8 cellular contexts compared by ENCODE assay signal in genomic region chr1:62271932-62272728, GRCh38. TPM values are rescaled to one million over a fixed set of nuclear protein-coding genes. Genes with fewer than 3 reads are reported as not detected.
DNase-seq lines count a peak whose midpoint lies in the region; ATAC-seq and TF ChIP-seq lines count a peak whose summit lies in the region.

No MANE protein-coding gene starts in this region.

- peak; percentile 72 for DNase-seq in AG08395 (ENCODE audit: low spot score)
- peak; percentile 19 to 77 (median 52) for DNase-seq in T-cell
- peak; percentile 49 for DNase-seq in central memory CD4-positive, alpha-beta T cell
- no peak for DNase-seq in heart left ventricle
- no peak for DNase-seq in heart right ventricle

- no peak overlapping the region for H3K27ac ChIP-seq in heart left ventricle
- H3K27ac ChIP-seq in heart right ventricle, result no peak overlapping the region

- 70 to 78% (median 71%) methylated on average over 13 of the region's 13 CpGs for WGBS in heart left ventricle, 4 donors
- 68 to 74% methylated on average over 13 of the region's 13 CpGs for whole genome bisulfite sequencing in heart right ventricle, 2 donors

- TF ChIP-seq POLR2A in heart left ventricle (IDR thresholded peaks at IDR 0.05), result no peak

- H3K9me3 ChIP-seq in heart left ventricle (peaks cover 0 to 5% (median 0%) of the 10 kb centered on the region in 12 donors), heart right ventricle (peaks cover 0 to 3% (median 0%) of the 10 kb centered on the region in 11 donors)

- POLR2A ChIA-PET in T-cell (lab: Charles Lee), result no interaction called here

- no peaks in the 10 kb centered on the region for H3K27me3 ChIP-seq in heart left ventricle
- H3K27me3 ChIP-seq in heart right ventricle, result no peaks in the 10 kb centered on the region

- CTCF ChIA-PET in T-cell (lab: Charles Lee), result no interaction called here

- H3K4me1 ChIP-seq in heart left ventricle (peaks cover 0 to 5% (median 0%) of the 10 kb centered on the region in 12 donors), heart right ventricle (no peaks in the 10 kb centered on the region)

- H3K36me3 Mint-ChIP-seq in T-cell, result no peaks in the 10 kb centered on the region
- no peaks in the 10 kb centered on the region for H3K36me3 Mint-ChIP-seq in stimulated activated naive CD8-positive, alpha-beta T cell treated with anti-CD3 and anti-CD28 coated beads, Interleukin-15, Interleukin-2, amounts not matched to agents 100 ng/mL and 50 ng/mL, for 24 hours (ENCODE audit: low read depth)

- peaks cover 0 to 4% (median 3%) of the 10 kb centered on the region in 3 donors for H3K9me3 Mint-ChIP-seq in T-cell
- peaks cover 3% of the 10 kb centered on the region for H3K9me3 Mint-ChIP-seq in stimulated activated naive CD8-positive, alpha-beta T cell treated with anti-CD3 and anti-CD28 coated beads, Interleukin-15, Interleukin-2, amounts not matched to agents 100 ng/mL and 50 ng/mL, for 24 hours

- ATAC-seq in GM18909 (IDR thresholded peaks at IDR 0.05; ENCODE audit: poor library complexity, unreplicated experiment), result peak; percentile 93
- ATAC-seq in HG03095 (IDR thresholded peaks at IDR 0.05; ENCODE audit: unreplicated experiment), result peak; percentile 94
- peak; percentile 84 to 96 (median 93) for ATAC-seq in T-cell (replicated peaks in 1 of 4)
- ATAC-seq in heart left ventricle, result no peak
- ATAC-seq in heart right ventricle, result no peak

- H3K4me3 ChIP-seq in heart left ventricle (no peak overlapping the region), heart right ventricle (no peak overlapping the region)

- H3K36me3 ChIP-seq in heart left ventricle (no peaks in the 10 kb centered on the region), heart right ventricle (no peaks in the 10 kb centered on the region)

- H3K27ac Mint-ChIP-seq in T-cell, result peak overlapping the region; percentile 92 to 95
- peak overlapping the region; percentile 60 for H3K27ac Mint-ChIP-seq in stimulated activated naive CD8-positive, alpha-beta T cell treated with anti-CD3 and anti-CD28 coated beads, Interleukin-15, Interleukin-2, amounts not matched to agents 100 ng/mL and 50 ng/mL, for 24 hours

- H3K27me3 Mint-ChIP-seq in T-cell, result no peaks in the 10 kb centered on the region
- no peaks in the 10 kb centered on the region for H3K27me3 Mint-ChIP-seq in stimulated activated naive CD8-positive, alpha-beta T cell treated with anti-CD3 and anti-CD28 coated beads, Interleukin-15, Interleukin-2, amounts not matched to agents 100 ng/mL and 50 ng/mL, for 24 hours

- intact Hi-C loops in heart left ventricle (cut with DNase I), result no loop called here
- intact Hi-C loops in heart right ventricle (cut with DNase I), result no loop called here

- TF ChIP-seq CTCF in heart left ventricle (IDR thresholded peaks at IDR 0.05) (no peak), heart right ventricle (IDR thresholded peaks at IDR 0.05) (no peak)

- peak overlapping the region in 2 of 3 donors; percentile 3 to 69 for H3K4me3 Mint-ChIP-seq in T-cell
- no peak overlapping the region for H3K4me3 Mint-ChIP-seq in stimulated activated naive CD8-positive, alpha-beta T cell treated with anti-CD3 and anti-CD28 coated beads, Interleukin-15, Interleukin-2, amounts not matched to agents 100 ng/mL and 50 ng/mL, for 24 hours

- peaks cover 31 to 32% (median 32%) of the 10 kb centered on the region in 3 donors for H3K4me1 Mint-ChIP-seq in T-cell
- peaks cover 16% of the 10 kb centered on the region for H3K4me1 Mint-ChIP-seq in stimulated activated naive CD8-positive, alpha-beta T cell treated with anti-CD3 and anti-CD28 coated beads, Interleukin-15, Interleukin-2, amounts not matched to agents 100 ng/mL and 50 ng/mL, for 24 hours (ENCODE audit: low read depth)

RNA-seq across cellular contexts. Expression of gene KANK4, which starts 47.1 kb away (rescaled TPM):
- total RNA-seq in T-cell, result not detected
- total RNA-seq in heart left ventricle, result 1 to 10 TPM in 2 of 9 donors, under 1 TPM in 6, not detected in 1; 0.05 to 4.3 (median 0.18) TPM
- under 1 TPM; 0.08 TPM for polyA plus RNA-seq in heart left ventricle
- under 1 TPM; 0.05 to 0.61 (median 0.24) TPM for total RNA-seq in heart right ventricle
- polyA plus RNA-seq in heart right ventricle, result under 1 TPM; 0.04 to 0.15 TPM

Comparison
In these comparisons a context has a peak if more than half of its experiments do, and no peak if none do; other contexts are left out.
1. DNase-seq: peak in AG08395 (single experiment), T-cell (34 of 34) and central memory CD4-positive, alpha-beta T cell (single experiment); none in heart left ventricle (0 of 5) and heart right ventricle (0 of 2).
2. ATAC-seq: peak in GM18909 (single experiment), HG03095 (single experiment) and T-cell (4 of 4); none in heart left ventricle (0 of 4) and heart right ventricle (0 of 8).